8 cellular contexts compared by ENCODE assay signal in the genomic region with DNA sequence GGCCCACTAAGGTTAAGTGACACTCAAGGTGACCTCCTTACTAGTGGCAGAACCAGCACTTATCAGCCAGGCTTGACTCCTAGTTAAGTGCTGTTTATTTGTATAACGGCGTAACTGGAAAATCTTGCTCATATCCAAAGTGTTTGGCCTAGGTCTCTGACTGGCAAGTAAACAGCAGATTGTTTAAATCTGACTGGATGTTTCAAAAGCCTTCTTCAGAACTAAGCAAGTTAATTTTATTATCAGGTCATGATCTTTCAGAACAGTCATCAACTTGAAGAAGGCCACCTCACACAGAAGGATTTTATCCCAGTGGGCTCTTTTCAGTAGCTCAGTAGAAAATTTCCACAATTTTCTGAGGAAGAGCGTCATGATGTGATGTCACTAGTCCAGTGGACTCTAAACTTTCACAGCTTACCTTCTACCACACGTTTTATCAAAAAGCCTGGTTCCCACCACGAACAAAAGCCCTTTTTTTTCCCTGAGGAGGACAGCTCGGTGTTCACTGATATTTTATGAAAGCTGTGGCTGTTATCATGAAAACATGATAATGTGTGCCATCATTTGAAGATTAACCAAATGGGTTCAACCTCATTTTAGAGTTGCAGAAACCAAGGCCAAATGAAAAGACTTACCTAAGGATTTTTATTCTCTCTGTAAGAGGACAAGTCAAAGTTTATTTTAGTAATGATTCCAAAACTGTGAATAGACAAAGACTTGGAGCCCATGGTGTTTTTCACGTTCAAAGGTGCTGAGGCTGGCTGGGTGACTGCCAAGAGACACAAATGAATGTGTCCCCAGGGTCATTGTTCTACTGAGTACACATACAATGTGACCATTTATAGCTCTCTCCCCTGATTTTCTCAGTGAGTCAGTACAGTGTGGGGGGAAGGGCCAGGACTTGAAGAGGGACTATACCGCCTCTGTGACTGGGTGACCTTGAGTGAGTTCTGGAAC. TPM values are rescaled to one million over a fixed set of nuclear protein-coding genes. Genes with fewer than 3 reads are reported as not detected.
DNase-seq lines count a peak whose midpoint lies in the region; ATAC-seq and TF ChIP-seq lines count a peak whose summit lies in the region.

No MANE protein-coding gene starts in this region.

- WGBS in mesendoderm (ENCODE audit: extremely low coverage, insufficient coverage, low lambda C conversion rate) = no CpG with 5 or more reads among the region's 8 CpGs

- H4K20me1 ChIP-seq in MM.1S (ENCODE audit: insufficient read depth, low read length) = no peaks in the 10 kb centered on the region

- no peaks in the 10 kb centered on the region for H3K36me3 ChIP-seq in mesendoderm (ENCODE audit: control insufficient read depth, insufficient read depth, low read length)
- H3K36me3 ChIP-seq in MM.1S (replicated peaks; ENCODE audit: insufficient read depth, low read length) = no peaks in the 10 kb centered on the region

- no peak overlapping the region for H2AK5ac ChIP-seq in mesendoderm (ENCODE audit: low read length)

- H3K9ac ChIP-seq in mesendoderm (ENCODE audit: low read length) = no peak overlapping the region
- H3K9ac ChIP-seq in MM.1S (ENCODE audit: low read length) = no peak overlapping the region

- H3K9me3 ChIP-seq in MM.1S (replicated peaks; ENCODE audit: insufficient read depth, low read length) = no peaks in the 10 kb centered on the region

- H3K79me2 ChIP-seq in mesendoderm (ENCODE audit: control insufficient read depth, insufficient read depth, low read length) = no peaks in the 10 kb centered on the region
- no peaks in the 10 kb centered on the region for H3K79me2 ChIP-seq in MM.1S (ENCODE audit: low read length)

- TF ChIP-seq CTCF in MM.1S (IDR thresholded peaks at IDR 0.05; ENCODE audit: low read length) = no peak

- H3K4ac ChIP-seq in mesendoderm (ENCODE audit: low read depth, low read length) = no peak overlapping the region

- H3K27ac ChIP-seq in mesendoderm (ENCODE audit: low read depth, low read length) (no peak overlapping the region), MM.1S (ENCODE audit: low read length) (no peak overlapping the region)

- no peak overlapping the region for H3K56ac ChIP-seq in mesendoderm (ENCODE audit: low read length)

- no peak overlapping the region for H4K5ac ChIP-seq in mesendoderm (ENCODE audit: low read length)

- H3F3A ChIP-seq in MM.1S (ENCODE audit: insufficient read depth, low read length) = no peaks in the 10 kb centered on the region

- no peak overlapping the region for H2AFZ ChIP-seq in MM.1S (ENCODE audit: low read length)

- H2BK5ac ChIP-seq in mesendoderm (ENCODE audit: low read length) = no peak overlapping the region

- no peak overlapping the region for H2BK120ac ChIP-seq in mesendoderm (ENCODE audit: low read depth, low read length)

- no peak for ATAC-seq in HG03196 (IDR thresholded peaks at IDR 0.05; ENCODE audit: unreplicated experiment)

- H3K4me2 ChIP-seq in mesendoderm (ENCODE audit: low read length) (no peak overlapping the region), MM.1S (ENCODE audit: low read depth, low read length) (no peak overlapping the region)

- H3K4me3 ChIP-seq in mesendoderm (ENCODE audit: low read length) (no peak overlapping the region), MM.1S (ENCODE audit: low read length) (no peak overlapping the region)

- DNase-seq in Ammon's horn (ENCODE audit: low spot score) (peak; percentile 83), NCI-H2107 (lab: John Stamatoyannopoulos, UW) (peak; percentile 77), dedifferentiated amniotic fluid mesenchymal stem cell (ENCODE audit: extremely low spot score) (peak; percentile 34), mesendoderm (peak; percentile 70), T-helper 2 cell (no peak), MM.1S (no peak), NCI-H226 (no peak)

- H3K79me1 ChIP-seq in mesendoderm (ENCODE audit: low read length) = no peaks in the 10 kb centered on the region

- no peaks in the 10 kb centered on the region for H3K27me3 ChIP-seq in mesendoderm (ENCODE audit: insufficient read depth, low read length, poor library complexity)
- H3K27me3 ChIP-seq in MM.1S (replicated peaks; ENCODE audit: insufficient read depth, low read length) = no peaks in the 10 kb centered on the region

- no peak overlapping the region for H4K8ac ChIP-seq in mesendoderm (ENCODE audit: low read depth, low read length)

- no peak overlapping the region for H3K18ac ChIP-seq in mesendoderm (ENCODE audit: low read length)

- no peak overlapping the region for H2BK15ac ChIP-seq in mesendoderm (replicated peaks; ENCODE audit: low read depth)

- H3K9me2 ChIP-seq in MM.1S (replicated peaks; ENCODE audit: insufficient read depth, low read length) = no peaks in the 10 kb centered on the region

- H3K23ac ChIP-seq in mesendoderm (ENCODE audit: low read length) = no peak overlapping the region

- H3K4me1 ChIP-seq in mesendoderm (ENCODE audit: control insufficient read depth, low read depth, low read length) (peaks cover 2% of the 10 kb centered on the region), MM.1S (ENCODE audit: low read length) (no peaks in the 10 kb centered on the region)

RNA-seq across cellular contexts. Expression of gene SGIP1, which starts 9.1 kb away (rescaled TPM):
- 0.77 TPM for polyA plus RNA-seq in mesendoderm (2013, experiment 1 of 2)
- 0.84 TPM for polyA plus RNA-seq in mesendoderm (2013, experiment 2 of 2)

Comparison
In these comparisons a context has a peak if more than half of its experiments do, and no peak if none do; other contexts are left out.
1. DNase-seq: peak in Ammon's horn (single experiment), NCI-H2107 (single experiment), dedifferentiated amniotic fluid mesenchymal stem cell (single experiment) and mesendoderm (single experiment); none in T-helper 2 cell (0 of 5), MM.1S (single experiment) and NCI-H226 (single experiment).